Comparison of ENCODE assay signal across 1 cellular context in genomic region chr12:52221912-52222457, GRCh38.
TF ChIP-seq lines count a peak whose summit lies in the region.

No MANE protein-coding gene starts in this region.

TF ChIP-seq in H1, 55 proteins besides CTCF, POLR2A, EP300 and RAD21 (continued from another document):
- peak; percentile 66; the same call in 1 of the 2 replicates for TF ChIP-seq MAFK (IDR thresholded peaks at IDR 0.05; ENCODE audit: low read depth, low read length)
- peak in 1 of 2 experiments; percentile 71; a peak in 1 of 4 replicates for TF ChIP-seq SIN3A (conservative IDR thresholded peaks at IDR 0.05 in 1 of 2, IDR thresholded peaks at IDR 0.05 in 1 of 2; ENCODE audit: low read depth in 1 of 2, low read length in 2 of 2)
- TF ChIP-seq CHD7 (IDR thresholded peaks at IDR 0.05; ENCODE audit: insufficient replicate concordance, low read length) = no peak
- TF ChIP-seq GTF2F1 (IDR thresholded peaks at IDR 0.05; ENCODE audit: borderline replicate concordance, low read depth, low read length) = no peak
- no peak for TF ChIP-seq CEBPB (IDR thresholded peaks at IDR 0.05; ENCODE audit: low read depth, low read length)
- TF ChIP-seq KDM5A (IDR thresholded peaks at IDR 0.05; ENCODE audit: low read length) = no peak
- no peak for TF ChIP-seq TBP (IDR thresholded peaks at IDR 0.05; ENCODE audit: low read depth, low read length)
- no peak for TF ChIP-seq CHD2 (IDR thresholded peaks at IDR 0.05; ENCODE audit: low read length)
- TF ChIP-seq NANOG (IDR thresholded peaks at IDR 0.05; ENCODE audit: insufficient read depth, low read depth, low read length, poor library complexity, severe bottlenecking) = no peak
- TF ChIP-seq JUND (IDR thresholded peaks at IDR 0.05; ENCODE audit: low read length) = no peak; the same call in 1 of the 2 replicates
- no peak for TF ChIP-seq POU5F1 (IDR thresholded peaks at IDR 0.05; ENCODE audit: low read depth, low read length)
- TF ChIP-seq POLR2AphosphoS5 (IDR thresholded peaks at IDR 0.05; ENCODE audit: low read depth, low read length) = no peak
- peak; percentile 79 for TF ChIP-seq MAX (IDR thresholded peaks at IDR 0.05)
- no peak for TF ChIP-seq RBBP5 (IDR thresholded peaks at IDR 0.05; ENCODE audit: borderline replicate concordance, low read depth, low read length)
- no peak for TF ChIP-seq TCF12 (IDR thresholded peaks at IDR 0.05; ENCODE audit: low read depth, low read length)
- no peak for TF ChIP-seq ZNF274 (IDR thresholded peaks at IDR 0.05; ENCODE audit: borderline replicate concordance, extremely low read depth, low read length)
- TF ChIP-seq TEAD4 (IDR thresholded peaks at IDR 0.05; ENCODE audit: low read depth, low read length) = no peak
- no peak for TF ChIP-seq CBX5 (IDR thresholded peaks at IDR 0.05; ENCODE audit: low read depth, low read length)
- no peak for TF ChIP-seq SIX5 (IDR thresholded peaks at IDR 0.05; ENCODE audit: low read depth, low read length)
- TF ChIP-seq SRF (IDR thresholded peaks at IDR 0.05; ENCODE audit: low read depth, low read length) = no peak
- no peak for TF ChIP-seq RNF2 (IDR thresholded peaks at IDR 0.05; ENCODE audit: borderline replicate concordance, low read depth, low read length, missing control alignments, poor library complexity, severe bottlenecking)
- TF ChIP-seq RFX5 (IDR thresholded peaks at IDR 0.05; ENCODE audit: borderline replicate concordance, low read depth, low read length) = no peak
- TF ChIP-seq USF2 (IDR thresholded peaks at IDR 0.05; ENCODE audit: low read length) = peak; percentile 22; the same call in 1 of the 2 replicates
- no peak for TF ChIP-seq CHD1 (IDR thresholded peaks at IDR 0.05; ENCODE audit: low read depth, low read length)
- no peak for TF ChIP-seq SUZ12 (IDR thresholded peaks at IDR 0.05; ENCODE audit: low read length)
- TF ChIP-seq CTBP2 (IDR thresholded peaks at IDR 0.05; ENCODE audit: borderline replicate concordance, insufficient read depth, insufficient read length, low read length) = no peak
- TF ChIP-seq GABPA (IDR thresholded peaks at IDR 0.05; ENCODE audit: borderline replicate concordance, insufficient read depth, low read length) = no peak
- no peak for TF ChIP-seq TAF1 (IDR thresholded peaks at IDR 0.05; ENCODE audit: low read depth, low read length)
- peak; percentile 75; the same call in 1 of the 2 replicates for TF ChIP-seq BACH1 (IDR thresholded peaks at IDR 0.05; ENCODE audit: low read length)
- TF ChIP-seq BCL11A (IDR thresholded peaks at IDR 0.05; ENCODE audit: low read depth in 2 of 2, low read length in 2 of 2) = no peak
